ENCODE assay signal across 1 cellular context in the genomic region with DNA sequence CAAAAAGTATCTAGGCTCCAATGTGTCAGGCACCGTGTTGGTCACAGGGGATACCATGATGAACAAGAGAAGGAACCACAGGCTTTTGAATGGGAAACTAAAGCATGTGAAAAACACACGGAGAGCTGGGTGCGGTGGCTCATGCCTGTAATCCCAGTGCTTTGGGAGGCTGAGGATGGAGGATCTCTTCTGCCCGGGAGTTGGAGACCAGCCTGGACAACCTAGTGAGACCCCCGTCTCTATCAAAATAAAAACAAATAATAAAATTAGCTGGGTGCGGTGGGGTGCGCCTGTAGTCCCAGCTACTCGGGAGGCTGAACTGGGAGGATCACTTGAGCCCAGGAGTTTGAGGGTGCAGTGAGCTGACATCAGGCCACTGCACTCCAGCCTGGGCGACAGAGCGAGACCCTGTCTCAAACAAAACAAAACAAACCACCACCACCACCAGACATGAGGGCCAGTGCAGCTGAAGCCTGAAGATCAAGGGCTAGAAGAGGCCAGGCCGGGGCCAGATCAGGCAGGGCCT.
TF ChIP-seq lines count a peak whose summit lies in the region.

No MANE protein-coding gene starts in this region.

TF ChIP-seq in IMR-90, 13 proteins besides CTCF, POLR2A, EP300 and RAD21 (continued from another document):
- TF ChIP-seq, protein P1, sequence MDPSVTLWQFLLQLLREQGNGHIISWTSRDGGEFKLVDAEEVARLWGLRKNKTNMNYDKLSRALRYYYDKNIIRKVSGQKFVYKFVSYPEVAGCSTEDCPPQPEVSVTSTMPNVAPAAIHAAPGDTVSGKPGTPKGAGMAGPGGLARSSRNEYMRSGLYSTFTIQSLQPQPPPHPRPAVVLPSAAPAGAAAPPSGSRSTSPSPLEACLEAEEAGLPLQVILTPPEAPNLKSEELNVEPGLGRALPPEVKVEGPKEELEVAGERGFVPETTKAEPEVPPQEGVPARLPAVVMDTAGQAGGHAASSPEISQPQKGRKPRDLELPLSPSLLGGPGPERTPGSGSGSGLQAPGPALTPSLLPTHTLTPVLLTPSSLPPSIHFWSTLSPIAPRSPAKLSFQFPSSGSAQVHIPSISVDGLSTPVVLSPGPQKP (IDR thresholded peaks at IDR 0.05; ENCODE audit: borderline replicate concordance, low read depth, low read length), result no peak
- TF ChIP-seq MAZ (IDR thresholded peaks at IDR 0.05; ENCODE audit: borderline replicate concordance, low read depth, low read length), result no peak
